Comparison of ENCODE assay signal across 23 cellular contexts in the genomic region with DNA sequence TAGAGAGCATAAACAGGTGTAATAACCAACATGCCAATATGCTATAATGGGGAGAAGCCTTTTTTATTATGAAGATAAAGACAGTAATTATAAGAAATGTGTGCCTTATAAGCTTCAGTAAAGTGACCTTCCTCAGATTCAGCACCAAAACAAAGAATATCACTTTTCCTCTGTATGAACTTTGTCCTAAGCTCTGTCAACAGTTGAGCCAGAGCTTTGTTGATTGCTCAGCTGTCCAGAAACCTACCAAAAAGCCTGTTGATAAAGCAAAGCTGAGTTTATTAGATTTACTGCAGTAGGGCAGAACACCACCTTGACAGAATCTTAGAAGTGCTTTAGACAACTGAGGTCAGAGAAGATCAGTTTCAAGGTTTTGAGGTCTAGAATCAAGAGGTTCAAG.
DNase-seq lines count a peak whose midpoint lies in the region; ATAC-seq, FAIRE-seq and TF ChIP-seq lines count a peak whose summit lies in the region.
"Had no signal": no experiment of that assay in that cellular context is flagged by ENCODE, and none has a peak within 500 bp of the region (broad histone marks: within the 10 kb centered on the region; RNA-seq: fewer than 3 reads in every experiment).

No MANE protein-coding gene starts in this region.

- H3K9me3 ChIP-seq in liver (ENCODE audit: control insufficient read depth in 4 of 4, low read length in 3 of 4) = peaks cover 0 to 4% (median 2%) of the 10 kb centered on the region in 4 donors
- H3K9me3 ChIP-seq in pancreas = no peaks in the 10 kb centered on the region
- H3K9me3 ChIP-seq: A549, Caco-2 had no signal

- ATAC-seq in left lobe of liver (peak; percentile 83), pancreas (peak in 3 of 4 donors; percentile 67 to 81 (median 80)), GM21447 (IDR thresholded peaks at IDR 0.05; ENCODE audit: unreplicated experiment) (no peak)
- ATAC-seq: A549; CD8-positive, alpha-beta T cell had no signal

- DNase-seq in DMS53 (lab: John Stamatoyannopoulos, UW) = peak; percentile 26
- DNase-seq in DMS53 treated with DMSO at 0.1 percent for 48 hours (lab: John Stamatoyannopoulos, UW; ENCODE audit: unreplicated experiment) = no peak
- no peak for DNase-seq in left lobe of liver (ENCODE audit: low spot score)
- peak in 1 of 6 donors; percentile 19 for DNase-seq in pancreas
- no peak for DNase-seq in NCI-H1436 (lab: John Stamatoyannopoulos, UW)
- no peak for DNase-seq in NCI-H510A (lab: John Stamatoyannopoulos, UW)
- DNase-seq: AML-193; Caco-2; Calu3; CD4-positive, alpha-beta T cell; CD8-positive, alpha-beta T cell; DMS79 treated with DMSO at 0.1 percent for 48 hours; GF-D8 had no signal

- no peaks in the 10 kb centered on the region for H3K4me1 ChIP-seq in liver (ENCODE audit: control insufficient read depth in 4 of 4, insufficient read depth in 4 of 4, low read length in 3 of 4)
- H3K4me1 ChIP-seq in pancreas = peaks cover 0 to 4% (median 0%) of the 10 kb centered on the region in 3 donors
- H3K4me1 ChIP-seq: A549, Caco-2 had no signal

- TF ChIP-seq RAD21 in liver (IDR thresholded peaks at IDR 0.05) = no peak

- H3K4me3 ChIP-seq in liver (ENCODE audit: low read depth in 1 of 3, low read length in 3 of 3) = no peak overlapping the region
- no peak overlapping the region for H3K4me3 ChIP-seq in pancreas
- H3K4me3 ChIP-seq: A549; BLaER1 treated with 17β-estradiol and CSF1 and Interleukin-3, amounts not matched to agents 10 nM and 100 nM had no signal

- H3K27ac ChIP-seq in liver (ENCODE audit: low read depth in 1 of 2, low read length in 2 of 2) = no peak overlapping the region
- no peak overlapping the region for H3K27ac ChIP-seq in pancreas
- H3K27ac ChIP-seq: 22Rv1; A549; BLaER1 treated with 17β-estradiol and CSF1 and Interleukin-3, amounts not matched to agents 10 nM and 100 nM; C4-2B had no signal

- no peak for FAIRE-seq in pancreas (lab: Jason Lieb, UNC)
- FAIRE-seq: A549, D721Med, G401.6, GM12891, GM19239 had no signal

- no peaks in the 10 kb centered on the region for H3K27me3 ChIP-seq in liver (ENCODE audit: control insufficient read depth in 4 of 4, insufficient read depth in 4 of 4, low read length in 3 of 4)
- no peaks in the 10 kb centered on the region for H3K27me3 ChIP-seq in pancreas
- H3K27me3 ChIP-seq: BLaER1 treated with 17β-estradiol and CSF1 and Interleukin-3, amounts not matched to agents 10 nM and 100 nM had no signal

- no peak overlapping the region for H3K9ac ChIP-seq in liver (ENCODE audit: low read depth in 1 of 2, low read length in 2 of 2)
- H3K9ac ChIP-seq: BLaER1 treated with 17β-estradiol and CSF1 and Interleukin-3, amounts not matched to agents 10 nM and 100 nM had no signal

- no peaks in the 10 kb centered on the region for H3K36me3 ChIP-seq in liver (ENCODE audit: control insufficient read depth in 4 of 4, insufficient read depth in 3 of 4, low read depth in 1 of 4, low read length in 3 of 4)
- no peaks in the 10 kb centered on the region for H3K36me3 ChIP-seq in pancreas
- H3K36me3 ChIP-seq: BLaER1 treated with 17β-estradiol and CSF1 and Interleukin-3, amounts not matched to agents 10 nM and 100 nM had no signal

- no peak for TF ChIP-seq CTCF in liver (IDR thresholded peaks at IDR 0.05; ENCODE audit: low read depth, low read length, missing input control)
- no peak for TF ChIP-seq CTCF in pancreas (IDR thresholded peaks at IDR 0.05)

- intact Hi-C loops in pancreas (cut with DNase I) = no loop called here

TF ChIP-seq in liver, 16 proteins besides CTCF, POLR2A, EP300 and RAD21:
- TF ChIP-seq EGR1 (IDR thresholded peaks at IDR 0.05; ENCODE audit: low read depth in 2 of 2) (no peak), RXRA (IDR thresholded peaks at IDR 0.05) (peak in 1 of 2 donors; percentile 26), FOXA1 (IDR thresholded peaks at IDR 0.05) (peak; percentile 47), HNF4A (conservative IDR thresholded peaks at IDR 0.05) (peak in 1 of 2 donors; percentile 73), GABPA (IDR thresholded peaks at IDR 0.05 in 1 of 2, conservative IDR thresholded peaks at IDR 0.05 in 1 of 2) (no peak), TAF1 (conservative IDR thresholded peaks at IDR 0.05) (no peak), YY1 (IDR thresholded peaks at IDR 0.05) (no peak), FOXA2 (IDR thresholded peaks at IDR 0.05) (peak; percentile 54)
- TF ChIP-seq, protein P1, sequence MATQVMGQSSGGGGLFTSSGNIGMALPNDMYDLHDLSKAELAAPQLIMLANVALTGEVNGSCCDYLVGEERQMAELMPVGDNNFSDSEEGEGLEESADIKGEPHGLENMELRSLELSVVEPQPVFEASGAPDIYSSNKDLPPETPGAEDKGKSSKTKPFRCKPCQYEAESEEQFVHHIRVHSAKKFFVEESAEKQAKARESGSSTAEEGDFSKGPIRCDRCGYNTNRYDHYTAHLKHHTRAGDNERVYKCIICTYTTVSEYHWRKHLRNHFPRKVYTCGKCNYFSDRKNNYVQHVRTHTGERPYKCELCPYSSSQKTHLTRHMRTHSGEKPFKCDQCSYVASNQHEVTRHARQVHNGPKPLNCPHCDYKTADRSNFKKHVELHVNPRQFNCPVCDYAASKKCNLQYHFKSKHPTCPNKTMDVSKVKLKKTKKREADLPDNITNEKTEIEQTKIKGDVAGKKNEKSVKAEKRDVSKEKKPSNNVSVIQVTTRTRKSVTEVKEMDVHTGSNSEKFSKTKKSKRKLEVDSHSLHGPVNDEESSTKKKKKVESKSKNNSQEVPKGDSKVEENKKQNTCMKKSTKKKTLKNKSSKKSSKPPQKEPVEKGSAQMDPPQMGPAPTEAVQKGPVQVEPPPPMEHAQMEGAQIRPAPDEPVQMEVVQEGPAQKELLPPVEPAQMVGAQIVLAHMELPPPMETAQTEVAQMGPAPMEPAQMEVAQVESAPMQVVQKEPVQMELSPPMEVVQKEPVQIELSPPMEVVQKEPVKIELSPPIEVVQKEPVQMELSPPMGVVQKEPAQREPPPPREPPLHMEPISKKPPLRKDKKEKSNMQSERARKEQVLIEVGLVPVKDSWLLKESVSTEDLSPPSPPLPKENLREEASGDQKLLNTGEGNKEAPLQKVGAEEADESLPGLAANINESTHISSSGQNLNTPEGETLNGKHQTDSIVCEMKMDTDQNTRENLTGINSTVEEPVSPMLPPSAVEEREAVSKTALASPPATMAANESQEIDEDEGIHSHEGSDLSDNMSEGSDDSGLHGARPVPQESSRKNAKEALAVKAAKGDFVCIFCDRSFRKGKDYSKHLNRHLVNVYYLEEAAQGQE (IDR thresholded peaks at IDR 0.05) = peak; percentile 89
